ENCODE assay signal across 1 cellular context in genomic region chr5:143562935-143563334, GRCh38.
A peak's percentile ranks its signal among the peaks of the same experiment; 100 is the strongest.
TF ChIP-seq lines count a peak whose summit lies in the region.

No MANE protein-coding gene starts in this region.

TF ChIP-seq in HepG2, 621 proteins besides CTCF, POLR2A, EP300 and RAD21 (continued from another document and continues in another):
- no peak for TF ChIP-seq PHF5A (CRISPR knock-in tag; IDR thresholded peaks at IDR 0.05; ENCODE audit: low read depth, unreplicated experiment)
- peak; percentile 53; the same call in 1 of the 2 replicates for TF ChIP-seq ZNF331 (CRISPR knock-in tag; IDR thresholded peaks at IDR 0.05)
- TF ChIP-seq TOE1 (CRISPR knock-in tag; IDR thresholded peaks at IDR 0.05): no peak
- TF ChIP-seq NCOA5 (CRISPR knock-in tag; IDR thresholded peaks at IDR 0.05): no peak
- 0 out of 2 replicates have a peak, but pooled peaks have one; percentile 14 for TF ChIP-seq SKIL (CRISPR knock-in tag; IDR thresholded peaks at IDR 0.05; ENCODE audit: borderline replicate concordance)
- TF ChIP-seq GATAD2A (CRISPR knock-in tag; IDR thresholded peaks at IDR 0.05): peak; percentile 85
- peak; percentile 63 for TF ChIP-seq RARA (CRISPR knock-in tag; IDR thresholded peaks at IDR 0.05)
- TF ChIP-seq THRA (CRISPR knock-in tag; IDR thresholded peaks at IDR 0.05; ENCODE audit: borderline replicate concordance): peak; percentile 55; the same call in 1 of the 2 replicates
- TF ChIP-seq JUNB (CRISPR knock-in tag; IDR thresholded peaks at IDR 0.05; ENCODE audit: borderline replicate concordance): no peak
- TF ChIP-seq, protein P1, sequence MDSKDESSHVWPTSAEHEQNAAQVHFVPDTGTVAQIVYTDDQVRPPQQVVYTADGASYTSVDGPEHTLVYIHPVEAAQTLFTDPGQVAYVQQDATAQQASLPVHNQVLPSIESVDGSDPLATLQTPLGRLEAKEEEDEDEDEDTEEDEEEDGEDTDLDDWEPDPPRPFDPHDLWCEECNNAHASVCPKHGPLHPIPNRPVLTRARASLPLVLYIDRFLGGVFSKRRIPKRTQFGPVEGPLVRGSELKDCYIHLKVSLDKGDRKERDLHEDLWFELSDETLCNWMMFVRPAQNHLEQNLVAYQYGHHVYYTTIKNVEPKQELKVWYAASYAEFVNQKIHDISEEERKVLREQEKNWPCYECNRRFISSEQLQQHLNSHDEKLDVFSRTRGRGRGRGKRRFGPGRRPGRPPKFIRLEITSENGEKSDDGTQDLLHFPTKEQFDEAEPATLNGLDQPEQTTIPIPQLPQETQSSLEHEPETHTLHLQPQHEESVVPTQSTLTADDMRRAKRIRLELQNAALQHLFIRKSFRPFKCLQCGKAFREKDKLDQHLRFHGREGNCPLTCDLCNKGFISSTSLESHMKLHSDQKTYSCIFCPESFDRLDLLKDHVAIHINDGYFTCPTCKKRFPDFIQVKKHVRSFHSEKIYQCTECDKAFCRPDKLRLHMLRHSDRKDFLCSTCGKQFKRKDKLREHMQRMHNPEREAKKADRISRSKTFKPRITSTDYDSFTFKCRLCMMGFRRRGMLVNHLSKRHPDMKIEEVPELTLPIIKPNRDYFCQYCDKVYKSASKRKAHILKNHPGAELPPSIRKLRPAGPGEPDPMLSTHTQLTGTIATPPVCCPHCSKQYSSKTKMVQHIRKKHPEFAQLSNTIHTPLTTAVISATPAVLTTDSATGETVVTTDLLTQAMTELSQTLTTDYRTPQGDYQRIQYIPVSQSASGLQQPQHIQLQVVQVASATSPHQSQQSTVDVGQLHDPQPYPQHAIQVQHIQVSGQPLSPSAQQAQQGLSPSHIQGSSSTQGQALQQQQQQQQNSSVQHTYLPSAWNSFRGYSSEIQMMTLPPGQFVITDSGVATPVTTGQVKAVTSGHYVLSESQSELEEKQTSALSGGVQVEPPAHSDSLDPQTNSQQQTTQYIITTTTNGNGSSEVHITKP (CRISPR knock-in tag; IDR thresholded peaks at IDR 0.05; ENCODE audit: low read depth): peak; percentile 22; the same call in 1 of the 2 replicates
- no peak for TF ChIP-seq SP1 (IDR thresholded peaks at IDR 0.05)
- TF ChIP-seq SP1 (CRISPR knock-in tag; IDR thresholded peaks at IDR 0.05): no peak
- TF ChIP-seq GABPB1 (CRISPR knock-in tag; IDR thresholded peaks at IDR 0.05): peak; percentile 34; the same call in 1 of the 2 replicates
- 0 out of 2 replicates have a peak, but pooled peaks have one; percentile 28 for TF ChIP-seq RCOR2 (CRISPR knock-in tag; IDR thresholded peaks at IDR 0.05)
- peak; percentile 73 for TF ChIP-seq RXRB (CRISPR knock-in tag; IDR thresholded peaks at IDR 0.05; ENCODE audit: borderline replicate concordance)
- TF ChIP-seq CREB1 (IDR thresholded peaks at IDR 0.05): 0 out of 2 replicates have a peak, but pooled peaks have one; percentile 26
- TF ChIP-seq CREB1 (CRISPR knock-in tag; IDR thresholded peaks at IDR 0.05): 0 out of 2 replicates have a peak, but pooled peaks have one; percentile 16
- no peak for TF ChIP-seq JDP2 (CRISPR knock-in tag; IDR thresholded peaks at IDR 0.05; ENCODE audit: borderline replicate concordance)
- peak; percentile 57 for TF ChIP-seq TBX2 (CRISPR knock-in tag; IDR thresholded peaks at IDR 0.05; ENCODE audit: borderline replicate concordance)
- TF ChIP-seq BCL6 (CRISPR knock-in tag; IDR thresholded peaks at IDR 0.05): peak; percentile 70
- peak; percentile 29; the same call in 1 of the 2 replicates for TF ChIP-seq ZNF232 (CRISPR knock-in tag; IDR thresholded peaks at IDR 0.05; ENCODE audit: borderline replicate concordance)
- peak; percentile 72; the same call in 1 of the 2 replicates for TF ChIP-seq ZNF878 (CRISPR knock-in tag; IDR thresholded peaks at IDR 0.05)
- no peak for TF ChIP-seq BRD4 (CRISPR knock-in tag; IDR thresholded peaks at IDR 0.05)
- no peak for TF ChIP-seq KLF15 (CRISPR knock-in tag; IDR thresholded peaks at IDR 0.05; ENCODE audit: borderline replicate concordance)
- TF ChIP-seq, protein P2, sequence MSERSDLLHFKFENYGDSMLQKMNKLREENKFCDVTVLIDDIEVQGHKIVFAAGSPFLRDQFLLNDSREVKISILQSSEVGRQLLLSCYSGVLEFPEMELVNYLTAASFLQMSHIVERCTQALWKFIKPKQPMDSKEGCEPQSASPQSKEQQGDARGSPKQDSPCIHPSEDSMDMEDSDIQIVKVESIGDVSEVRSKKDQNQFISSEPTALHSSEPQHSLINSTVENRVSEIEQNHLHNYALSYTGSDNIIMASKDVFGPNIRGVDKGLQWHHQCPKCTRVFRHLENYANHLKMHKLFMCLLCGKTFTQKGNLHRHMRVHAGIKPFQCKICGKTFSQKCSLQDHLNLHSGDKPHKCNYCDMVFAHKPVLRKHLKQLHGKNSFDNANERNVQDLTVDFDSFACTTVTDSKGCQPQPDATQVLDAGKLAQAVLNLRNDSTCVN (CRISPR knock-in tag; IDR thresholded peaks at IDR 0.05; ENCODE audit: borderline replicate concordance): no peak; the same call in 1 of the 2 replicates
- peak; percentile 88 for TF ChIP-seq ATF2 (CRISPR knock-in tag; IDR thresholded peaks at IDR 0.05)
- peak; percentile 64; the same call in 1 of the 2 replicates for TF ChIP-seq MIER3 (CRISPR knock-in tag; IDR thresholded peaks at IDR 0.05; ENCODE audit: borderline replicate concordance)
- no peak for TF ChIP-seq NPAS2 (CRISPR knock-in tag; IDR thresholded peaks at IDR 0.05; ENCODE audit: borderline replicate concordance)
- TF ChIP-seq ZBTB43 (CRISPR knock-in tag; conservative IDR thresholded peaks at IDR 0.05): peak; percentile 46; the same call in 1 of the 2 replicates
- TF ChIP-seq ZNF614 (CRISPR knock-in tag; IDR thresholded peaks at IDR 0.05; ENCODE audit: borderline replicate concordance): peak; percentile 59
- TF ChIP-seq, protein P3, sequence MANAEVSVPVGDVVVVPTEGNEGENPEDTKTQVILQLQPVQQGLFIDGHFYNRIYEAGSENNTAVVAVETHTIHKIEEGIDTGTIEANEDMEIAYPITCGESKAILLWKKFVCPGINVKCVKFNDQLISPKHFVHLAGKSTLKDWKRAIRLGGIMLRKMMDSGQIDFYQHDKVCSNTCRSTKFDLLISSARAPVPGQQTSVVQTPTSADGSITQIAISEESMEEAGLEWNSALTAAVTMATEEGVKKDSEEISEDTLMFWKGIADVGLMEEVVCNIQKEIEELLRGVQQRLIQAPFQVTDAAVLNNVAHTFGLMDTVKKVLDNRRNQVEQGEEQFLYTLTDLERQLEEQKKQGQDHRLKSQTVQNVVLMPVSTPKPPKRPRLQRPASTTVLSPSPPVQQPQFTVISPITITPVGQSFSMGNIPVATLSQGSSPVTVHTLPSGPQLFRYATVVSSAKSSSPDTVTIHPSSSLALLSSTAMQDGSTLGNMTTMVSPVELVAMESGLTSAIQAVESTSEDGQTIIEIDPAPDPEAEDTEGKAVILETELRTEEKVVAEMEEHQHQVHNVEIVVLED (CRISPR knock-in tag; IDR thresholded peaks at IDR 0.05; ENCODE audit: borderline replicate concordance): no peak
- 0 out of 2 replicates have a peak, but pooled peaks have one; percentile 27 for TF ChIP-seq SP5 (CRISPR knock-in tag; IDR thresholded peaks at IDR 0.05; ENCODE audit: borderline replicate concordance, low read depth)
- TF ChIP-seq, protein P4, sequence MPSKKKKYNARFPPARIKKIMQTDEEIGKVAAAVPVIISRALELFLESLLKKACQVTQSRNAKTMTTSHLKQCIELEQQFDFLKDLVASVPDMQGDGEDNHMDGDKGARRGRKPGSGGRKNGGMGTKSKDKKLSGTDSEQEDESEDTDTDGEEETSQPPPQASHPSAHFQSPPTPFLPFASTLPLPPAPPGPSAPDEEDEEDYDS (CRISPR knock-in tag; IDR thresholded peaks at IDR 0.05): no peak
- peak; percentile 61 for TF ChIP-seq ZGPAT (CRISPR knock-in tag; IDR thresholded peaks at IDR 0.05)
- no peak; the same call in 1 of the 2 replicates for TF ChIP-seq AHDC1 (CRISPR knock-in tag; IDR thresholded peaks at IDR 0.05; ENCODE audit: borderline replicate concordance)
